8 cellular contexts compared by ENCODE assay signal in genomic region chr2:27379840-27380625, GRCh38. TPM values are rescaled to one million over a fixed set of nuclear protein-coding genes. Genes with fewer than 3 reads are reported as not detected.
DNase-seq lines count a peak whose midpoint lies in the region; ATAC-seq and TF ChIP-seq lines count a peak whose summit lies in the region.

No MANE protein-coding gene starts in this region.

- TF ChIP-seq CTCF in WTC11 (IDR thresholded peaks at IDR 0.05): no peak
- no peak for TF ChIP-seq CTCF in epithelial cell of proximal tubule (conservative IDR thresholded peaks at IDR 0.05; ENCODE audit: low read depth, low read length)

- no peak overlapping the region for H2AFZ ChIP-seq in Karpas-422 (ENCODE audit: low read length)

- peak overlapping the region; percentile 86 for H3K27ac ChIP-seq in BLaER1
- peak overlapping the region; percentile 26 for H3K27ac ChIP-seq in Karpas-422 (ENCODE audit: low read length)
- H3K27ac ChIP-seq in thymus (ENCODE audit: low read depth): peak overlapping the region; percentile 75

- no peaks in the 10 kb centered on the region for H3K9me3 Mint-ChIP-seq in WTC11

- H3K4me1 Mint-ChIP-seq in WTC11: peaks cover 20% of the 10 kb centered on the region

- H3K36me3 ChIP-seq in BLaER1 (peaks cover 82% of the 10 kb centered on the region), Karpas-422 (ENCODE audit: insufficient read depth, low read length) (peaks cover 24% of the 10 kb centered on the region; the same call in 1 of the 2 replicates), mucosa of stomach (ENCODE audit: control insufficient read depth, insufficient read depth, low read length) (peaks cover 20% of the 10 kb centered on the region), thymus (ENCODE audit: control insufficient read depth, insufficient read depth) (peaks cover 56% of the 10 kb centered on the region)

- H3K27me3 ChIP-seq in BLaER1 (no peaks in the 10 kb centered on the region), Karpas-422 (ENCODE audit: low read length) (no peaks in the 10 kb centered on the region), mucosa of stomach (ENCODE audit: control insufficient read depth, insufficient read depth, low read length) (no peaks in the 10 kb centered on the region), thymus (ENCODE audit: control insufficient read depth, insufficient read depth) (no peaks in the 10 kb centered on the region)

- H3K4me3 ChIP-seq in BLaER1: peak overlapping the region; percentile 86
- peak overlapping the region; percentile 75 for H3K4me3 ChIP-seq in Karpas-422 (ENCODE audit: low read length)
- peak overlapping the region; percentile 88 for H3K4me3 ChIP-seq in epithelial cell of proximal tubule (ENCODE audit: low read depth, low read length)
- peak overlapping the region; percentile 95 for H3K4me3 ChIP-seq in mucosa of stomach (ENCODE audit: low read length)
- H3K4me3 ChIP-seq in thymus (ENCODE audit: low read length): peak overlapping the region; percentile 80

- H3K4me1 ChIP-seq in BLaER1 (peaks cover 27% of the 10 kb centered on the region), Karpas-422 (ENCODE audit: low read length) (peaks cover 20% of the 10 kb centered on the region), mucosa of stomach (ENCODE audit: control insufficient read depth, insufficient read depth, low read length) (peaks cover 28% of the 10 kb centered on the region), thymus (ENCODE audit: control insufficient read depth, insufficient read depth, low read length) (peaks cover 9% of the 10 kb centered on the region)

- no peaks in the 10 kb centered on the region for H3K9me2 ChIP-seq in Karpas-422 (replicated peaks; ENCODE audit: insufficient read depth, low read length)

- H3K4me3 Mint-ChIP-seq in WTC11: peak overlapping the region; percentile 94

- CTCF ChIA-PET in WTC11 (lab: Charles Lee): interaction anchor here (0.6 to 3.1 kb wide), 10 partner anchors 8 to 303 kb away, joined by 3 to 15 read pairs (median 4); partner anchors contain the start of genes EIF2B4, GTF3C2 and PPM1G

- 1% methylated on average over 35 of the region's 35 CpGs for WGBS in thymus

- peak overlapping the region; percentile 85 for H3K4me2 ChIP-seq in BLaER1
- H3K4me2 ChIP-seq in Karpas-422 (ENCODE audit: low read depth, low read length, poor library complexity, severe bottlenecking): peak overlapping the region; percentile 66

- no peaks in the 10 kb centered on the region; the same call in 1 of the 2 replicates for H3K27me3 Mint-ChIP-seq in WTC11 (ENCODE audit: low read depth)

- DNase-seq in Karpas-422 (no peak), WTC11 (ENCODE audit: low spot score) (no peak), epithelial cell of proximal tubule (ENCODE audit: low read depth) (no peak), germinal center (ENCODE audit: low spot score) (no peak)

- POLR2A ChIA-PET in WTC11 (lab: Charles Lee): interaction anchor here (1.0 to 1.5 kb wide), 6 partner anchors 9 to 249 kb away, joined by 3 to 9 read pairs (median 4); partner anchors contain the start of genes CCDC121, GPN1, GTF3C2 and NRBP1

- H4K20me1 ChIP-seq in BLaER1 (peaks cover 44% of the 10 kb centered on the region), Karpas-422 (ENCODE audit: insufficient read depth, low read depth, low read length) (no peaks in the 10 kb centered on the region)

- ATAC-seq in GM19328 (IDR thresholded peaks at IDR 0.05; ENCODE audit: unreplicated experiment) (peak; percentile 41), WTC11 (no peak)

- H3K79me2 ChIP-seq in Karpas-422 (ENCODE audit: low read length): no peaks in the 10 kb centered on the region

- H3K9me3 ChIP-seq in BLaER1 (no peaks in the 10 kb centered on the region), Karpas-422 (ENCODE audit: low read length) (no peaks in the 10 kb centered on the region), mucosa of stomach (ENCODE audit: control insufficient read depth, low read length) (no peaks in the 10 kb centered on the region), thymus (ENCODE audit: control insufficient read depth) (no peaks in the 10 kb centered on the region)

- H3K36me3 Mint-ChIP-seq in WTC11: peaks cover 62% of the 10 kb centered on the region

- H3K27ac Mint-ChIP-seq in WTC11: peak overlapping the region; percentile 96

- H3K9ac ChIP-seq in BLaER1 (peak overlapping the region; percentile 89), Karpas-422 (ENCODE audit: low read length) (peak overlapping the region; percentile 80), mucosa of stomach (ENCODE audit: low read length) (peak overlapping the region; percentile 99)

TF ChIP-seq in WTC11, 78 proteins besides CTCF, POLR2A, EP300 and RAD21 (continues in another document):
- no peak for TF ChIP-seq TEAD4 (CRISPR knock-in tag; IDR thresholded peaks at IDR 0.05)
- TF ChIP-seq EMX1 (CRISPR knock-in tag; IDR thresholded peaks at IDR 0.05): no peak
- TF ChIP-seq ZNF416 (CRISPR knock-in tag; IDR thresholded peaks at IDR 0.05): no peak
- TF ChIP-seq ARID4B (CRISPR knock-in tag; IDR thresholded peaks at IDR 0.05; ENCODE audit: borderline replicate concordance): peak; percentile 25; the same call in 1 of the 2 replicates
- TF ChIP-seq IRF2 (CRISPR knock-in tag; IDR thresholded peaks at IDR 0.05; ENCODE audit: borderline replicate concordance, low read depth): no peak
- no peak for TF ChIP-seq ZNF263 (CRISPR knock-in tag; IDR thresholded peaks at IDR 0.05; ENCODE audit: low read depth)
- TF ChIP-seq TEAD1 (CRISPR knock-in tag; IDR thresholded peaks at IDR 0.05): no peak
- TF ChIP-seq IRF1 (CRISPR knock-in tag; IDR thresholded peaks at IDR 0.05): no peak
- no peak for TF ChIP-seq ATF1 (CRISPR knock-in tag; IDR thresholded peaks at IDR 0.05)
- TF ChIP-seq ZNF317 (CRISPR knock-in tag; IDR thresholded peaks at IDR 0.05; ENCODE audit: borderline replicate concordance, low read depth): no peak
- no peak for TF ChIP-seq GTF2I (CRISPR knock-in tag; conservative IDR thresholded peaks at IDR 0.05)
- no peak for TF ChIP-seq GABPB1 (CRISPR knock-in tag; IDR thresholded peaks at IDR 0.05)

RNA-seq across cellular contexts. Expression of gene ZNF513, which starts 0.5 kb away (rescaled TPM):
- total RNA-seq in Karpas-422 (2014; rRNA removed; shearing (Covaris generic); ENCODE audit: low replicate concordance): 7.0 and 12.6 TPM in 2 replicates
- total RNA-seq in WTC11 (2021) (23.6 to 27.4 TPM (median 24.5 TPM) in 3 replicates), epithelial cell of proximal tubule (5.6 and 9.5 TPM in 2 replicates)
- 30.7 TPM for polyA plus RNA-seq in thymus

RNA-seq across cellular contexts. Expression of gene SNX17, which starts 9.6 kb away (rescaled TPM):
- 77.4 and 116 TPM in 2 replicates for total RNA-seq in Karpas-422 (2014; rRNA removed; shearing (Covaris generic); ENCODE audit: low replicate concordance)
- total RNA-seq in WTC11 (2021) (72.5 to 75.3 TPM (median 74.7 TPM) in 3 replicates), epithelial cell of proximal tubule (64.6 and 121 TPM in 2 replicates)
- 77.8 TPM for polyA plus RNA-seq in thymus

RNA-seq across cellular contexts. Expression of gene EIF2B4, which starts 9.9 kb away (rescaled TPM):
- total RNA-seq in Karpas-422 (2014; rRNA removed; shearing (Covaris generic); ENCODE audit: low replicate concordance): 30.6 and 35.3 TPM in 2 replicates
- 46.6 to 53.6 TPM (median 49.1 TPM) in 3 replicates for total RNA-seq in WTC11 (2021)
- 35.5 and 43.3 TPM in 2 replicates for total RNA-seq in epithelial cell of proximal tubule
- polyA plus RNA-seq in thymus: 56.0 TPM

RNA-seq across cellular contexts. Expression of gene GTF3C2, which starts 23.5 kb away (rescaled TPM):
- total RNA-seq in Karpas-422 (2014; rRNA removed; shearing (Covaris generic); ENCODE audit: low replicate concordance): 44.2 and 79.0 TPM in 2 replicates
- total RNA-seq in WTC11 (2021): 103 to 123 TPM (median 107 TPM) in 3 replicates
- total RNA-seq in epithelial cell of proximal tubule: 37.4 and 61.7 TPM in 2 replicates
- 39.9 TPM for polyA plus RNA-seq in thymus

RNA-seq across cellular contexts. Expression of gene PPM1G, which starts 29.4 kb away (rescaled TPM):
- total RNA-seq in Karpas-422 (2014; rRNA removed; shearing (Covaris generic); ENCODE audit: low replicate concordance): 66.9 and 79.6 TPM in 2 replicates
- total RNA-seq in WTC11 (2021) (140 to 193 TPM (median 147 TPM) in 3 replicates), epithelial cell of proximal tubule (135 and 228 TPM in 2 replicates)
- 50.4 TPM for polyA plus RNA-seq in thymus

Comparison
In these comparisons a context has a peak if more than half of its experiments do, and no peak if none do; other contexts are left out.
1. H3K27ac ChIP-seq: peak in every context shown above with its lines; median percentile 86 in BLaER1; 75 in thymus; 26 in Karpas-422.